12 cellular contexts compared by ENCODE assay signal in the genomic region with DNA sequence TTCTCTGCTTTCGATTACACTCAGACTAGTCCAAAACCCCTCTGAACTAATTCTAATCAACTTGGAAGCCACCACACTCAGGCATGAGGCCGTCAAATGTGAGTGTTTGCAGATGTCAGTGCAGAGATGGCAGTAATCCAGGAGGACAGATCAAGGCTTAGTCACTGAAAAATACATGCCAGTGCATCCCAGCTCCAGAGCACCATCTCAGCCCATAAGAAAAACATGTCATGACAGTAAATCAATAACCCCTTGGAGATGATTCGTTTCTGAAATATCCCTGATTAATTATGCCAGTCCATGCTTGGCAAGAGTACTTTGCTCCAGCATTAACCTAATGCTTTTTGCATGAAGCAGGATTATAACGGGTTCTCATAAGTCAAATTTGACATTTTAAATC.
DNase-seq lines count a peak whose midpoint lies in the region; ATAC-seq and TF ChIP-seq lines count a peak whose summit lies in the region.
"Had no signal": no experiment of that assay in that cellular context is flagged by ENCODE, and none has a peak within 500 bp of the region (broad histone marks: within the 10 kb centered on the region; RNA-seq: fewer than 3 reads in every experiment).

No MANE protein-coding gene starts in this region.

- 57% methylated on average over 4 of the region's 4 CpGs for WGBS in right lobe of liver (ENCODE audit: insufficient coverage, low coverage, low lambda C conversion rate, missing lambda C conversion rate)
- WGBS in mesendoderm (ENCODE audit: extremely low coverage, insufficient coverage, low lambda C conversion rate): no CpG with 5 or more reads among the region's 4 CpGs
- 41 to 51% (median 41%) methylated on average over 4 of the region's 4 CpGs for whole genome bisulfite sequencing in psoas muscle, 3 donors

- no peak overlapping the region for H4K8ac ChIP-seq in mesendoderm (ENCODE audit: low read depth, low read length)

- H3K4me1 Mint-ChIP-seq in naive thymus-derived CD8-positive, alpha-beta T cell: no peaks in the 10 kb centered on the region

- intact Hi-C loops in right lobe of liver (cut with DNase I) (no loop called here), psoas muscle (cut with DNase I) (no loop called here)

- H2AK5ac ChIP-seq in mesendoderm (ENCODE audit: low read length): no peak overlapping the region

- H3K4ac ChIP-seq in mesendoderm (ENCODE audit: low read depth, low read length): no peak overlapping the region

- peaks cover 0 to 13% (median 7%) of the 10 kb centered on the region in 9 donors for H3K9me3 Mint-ChIP-seq in naive thymus-derived CD8-positive, alpha-beta T cell

- no peak overlapping the region for H3K23ac ChIP-seq in mesendoderm (ENCODE audit: low read length)

- TF ChIP-seq POLR2A in right lobe of liver (IDR thresholded peaks at IDR 0.05): no peak

- H3K4me2 ChIP-seq in mesendoderm (ENCODE audit: low read length): no peak overlapping the region

- no peaks in the 10 kb centered on the region for H3K79me2 ChIP-seq in mesendoderm (ENCODE audit: control insufficient read depth, insufficient read depth, low read length)

- POLR2A ChIA-PET in naive thymus-derived CD8-positive, alpha-beta T cell (lab: Charles Lee): no interaction called here

- H3K36me3 Mint-ChIP-seq in naive thymus-derived CD8-positive, alpha-beta T cell: peaks cover 0 to 9% (median 9%) of the 10 kb centered on the region in 3 donors

- H3K79me1 ChIP-seq in mesendoderm (ENCODE audit: low read length): no peaks in the 10 kb centered on the region

- no peak overlapping the region for H2BK5ac ChIP-seq in mesendoderm (ENCODE audit: low read length)

- ATAC-seq in right lobe of liver (peak; percentile 52 to 85 (median 56)), psoas muscle (no peak)
- ATAC-seq in naive thymus-derived CD8-positive, alpha-beta T cell: no peak

- no peak overlapping the region for H4K5ac ChIP-seq in mesendoderm (ENCODE audit: low read length)

- H3K27me3 ChIP-seq in right lobe of liver (no peaks in the 10 kb centered on the region), mesendoderm (ENCODE audit: insufficient read depth, low read length, poor library complexity) (no peaks in the 10 kb centered on the region), psoas muscle (ENCODE audit: insufficient read depth in 3 of 3, low read length in 2 of 3) (no peaks in the 10 kb centered on the region)

- H3K27ac ChIP-seq in right lobe of liver: no peak overlapping the region
- no peak overlapping the region for H3K27ac ChIP-seq in mesendoderm (ENCODE audit: low read depth, low read length)
- no peak overlapping the region for H3K27ac ChIP-seq in psoas muscle

- no peak overlapping the region for H3K4me3 Mint-ChIP-seq in naive thymus-derived CD8-positive, alpha-beta T cell
- H3K4me3 Mint-ChIP-seq: stimulated activated naive CD8-positive, alpha-beta T cell treated with anti-CD3 and anti-CD28 coated beads, Interleukin-15, Interleukin-2, amounts not matched to agents 100 ng/mL and 50 ng/mL, for 24 hours had no signal

- H3K4me1 ChIP-seq in right lobe of liver: peaks cover 0 to 8% (median 2%) of the 10 kb centered on the region in 4 donors
- H3K4me1 ChIP-seq in mesendoderm (ENCODE audit: control insufficient read depth, low read depth, low read length): no peaks in the 10 kb centered on the region
- H3K4me1 ChIP-seq in psoas muscle: no peaks in the 10 kb centered on the region

- no peak overlapping the region for H3K4me3 ChIP-seq in right lobe of liver
- no peak overlapping the region for H3K4me3 ChIP-seq in mesendoderm (ENCODE audit: low read length)
- no peak overlapping the region for H3K4me3 ChIP-seq in psoas muscle

- H3K36me3 ChIP-seq in right lobe of liver (no peaks in the 10 kb centered on the region), mesendoderm (ENCODE audit: control insufficient read depth, insufficient read depth, low read length) (no peaks in the 10 kb centered on the region), psoas muscle (ENCODE audit: insufficient read depth in 1 of 2, low read depth in 1 of 2) (no peaks in the 10 kb centered on the region)

- H3K56ac ChIP-seq in mesendoderm (ENCODE audit: low read length): no peak overlapping the region

- TF ChIP-seq CTCF in right lobe of liver (IDR thresholded peaks at IDR 0.05) (no peak), psoas muscle (IDR thresholded peaks at IDR 0.05) (no peak)

- no peaks in the 10 kb centered on the region for H3K9me3 ChIP-seq in right lobe of liver
- H3K9me3 ChIP-seq in psoas muscle: no peaks in the 10 kb centered on the region

- no peak overlapping the region for H3K27ac Mint-ChIP-seq in naive thymus-derived CD8-positive, alpha-beta T cell
- H3K27ac Mint-ChIP-seq: stimulated activated naive CD8-positive, alpha-beta T cell treated with anti-CD3 and anti-CD28 coated beads, Interleukin-15, Interleukin-2, amounts not matched to agents 100 ng/mL and 50 ng/mL, for 24 hours had no signal

- H2BK15ac ChIP-seq in mesendoderm (replicated peaks; ENCODE audit: low read depth): no peak overlapping the region

- no peak overlapping the region for H3K9ac ChIP-seq in mesendoderm (ENCODE audit: low read length)

- H3K27me3 Mint-ChIP-seq in naive thymus-derived CD8-positive, alpha-beta T cell: no peaks in the 10 kb centered on the region
- H3K27me3 Mint-ChIP-seq: stimulated activated naive CD8-positive, alpha-beta T cell treated with anti-CD3 and anti-CD28 coated beads, Interleukin-15, Interleukin-2, amounts not matched to agents 100 ng/mL and 50 ng/mL, for 24 hours had no signal

- H2BK120ac ChIP-seq in mesendoderm (ENCODE audit: low read depth, low read length): no peak overlapping the region

- DNase-seq in Daoy (ENCODE audit: low read depth): peak; percentile 71
- peak; percentile 54 for DNase-seq in NCI-H2171 treated with DMSO at 0.1 percent for 48 hours (lab: John Stamatoyannopoulos, UW)
- DNase-seq in epidermal melanocyte (ENCODE audit: insufficient read length, low spot score): peak; percentile 29
- DNase-seq in right lobe of liver: no peak
- DNase-seq in mesendoderm: no peak
- no peak for DNase-seq in activated CD8-positive, alpha-beta memory T cell treated with anti-CD3 and anti-CD28 coated beads for 24 hours
- DNase-seq in psoas muscle: no peak
- no peak for DNase-seq in naive thymus-derived CD8-positive, alpha-beta T cell
- DNase-seq: activated naive CD4-positive, alpha-beta T cell treated with anti-CD3 and anti-CD28 coated beads, Interleukin-2, amount 50 U/mL, for 16 hours; COR-L47; NCI-H1092 treated with DMSO at 0.1 percent for 48 hours had no signal

- no peak overlapping the region for H3K18ac ChIP-seq in mesendoderm (ENCODE audit: low read length)

Comparison
In these comparisons a context has a peak if more than half of its experiments do, and no peak if none do; other contexts are left out.
1. DNase-seq: peak in Daoy (single experiment), NCI-H2171 treated with DMSO at 0.1 percent for 48 hours (single experiment) and epidermal melanocyte (single experiment); none in right lobe of liver (0 of 3), mesendoderm (single experiment), activated CD8-positive, alpha-beta memory T cell treated with anti-CD3 and anti-CD28 coated beads for 24 hours (single experiment), psoas muscle (0 of 2) and naive thymus-derived CD8-positive, alpha-beta T cell (0 of 10).
2. ATAC-seq: peak in right lobe of liver (4 of 4); none in psoas muscle (0 of 4) and naive thymus-derived CD8-positive, alpha-beta T cell (0 of 2).